In the genomic region with DNA sequence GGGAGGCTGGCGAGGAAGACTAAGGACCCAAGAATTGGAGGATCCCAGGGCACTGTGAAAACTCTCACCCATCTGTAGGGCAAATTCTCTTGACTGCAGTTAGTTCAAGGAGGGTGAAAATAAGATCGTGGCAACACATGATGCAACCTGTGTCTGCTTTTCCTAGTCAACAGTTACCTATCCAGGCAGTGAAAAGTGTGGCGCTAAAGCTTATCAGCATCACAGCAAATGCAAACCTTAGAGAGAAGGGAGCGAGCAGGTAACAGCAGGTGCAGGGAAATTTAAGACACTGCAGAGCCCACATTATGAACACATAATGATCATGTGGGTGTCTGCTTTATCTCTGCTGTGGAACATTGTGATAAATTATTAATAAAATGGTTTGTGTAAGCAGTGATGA, we compare ENCODE assay signal across 23 cellular contexts.
DNase-seq lines count a peak whose midpoint lies in the region; ATAC-seq and TF ChIP-seq lines count a peak whose summit lies in the region.
"Had no signal": no experiment of that assay in that cellular context is flagged by ENCODE, and none has a peak within 500 bp of the region (broad histone marks: within the 10 kb centered on the region; RNA-seq: fewer than 3 reads in every experiment).

No MANE protein-coding gene starts in this region.

- peak overlapping the region in 10 of 12 donors; percentile 18 to 78 (median 64) for H3K27ac ChIP-seq in heart left ventricle
- H3K27ac ChIP-seq: ascending aorta, HL-60, ovary, testis had no signal

- H3K27me3 Mint-ChIP-seq in glutamatergic neuron (ENCODE audit: unreplicated experiment), result no peaks in the 10 kb centered on the region
- H3K27me3 Mint-ChIP-seq: IgD-negative memory B cell; stimulated activated memory B cell treated with anti-CD40 and anti-IgM and Interleukin-4, amounts not matched to agents 10 μg/mL and 1 μg/mL and 100 μg/mL, for 72 hours had no signal

- peaks cover 4% of the 10 kb centered on the region for H3K36me3 Mint-ChIP-seq in glutamatergic neuron (ENCODE audit: unreplicated experiment)
- H3K36me3 Mint-ChIP-seq: IgD-negative memory B cell; stimulated activated memory B cell treated with anti-CD40 and anti-IgM and Interleukin-4, amounts not matched to agents 10 μg/mL and 1 μg/mL and 100 μg/mL, for 72 hours had no signal

- H3K27ac Mint-ChIP-seq in glutamatergic neuron (ENCODE audit: unreplicated experiment), result peak overlapping the region; percentile 53
- H3K27ac Mint-ChIP-seq: activated naive CD4-positive, alpha-beta T cell treated with anti-CD3 and anti-CD28 coated beads, Interleukin-2, amount 10 ng/mL, durations not matched to agents 7 days and 5 days; stimulated activated memory B cell treated with anti-CD40 and anti-IgM and Interleukin-4, amounts not matched to agents 10 μg/mL and 1 μg/mL and 100 μg/mL, for 72 hours had no signal

- WGBS in heart left ventricle, 4 donors, result 84 to 87% (median 86%) methylated on average over 4 of the region's 4 CpGs

- peaks cover 0 to 38% (median 2%) of the 10 kb centered on the region in 12 donors for H3K4me1 ChIP-seq in heart left ventricle
- no peaks in the 10 kb centered on the region for H3K4me1 ChIP-seq in HAP-1
- H3K4me1 ChIP-seq: ascending aorta, testis had no signal

- H3K4me1 Mint-ChIP-seq in glutamatergic neuron (ENCODE audit: low read depth, unreplicated experiment), result peaks cover 9% of the 10 kb centered on the region

- no peak for TF ChIP-seq POLR2A in heart left ventricle (IDR thresholded peaks at IDR 0.05)

- H3K9me3 Mint-ChIP-seq in glutamatergic neuron (ENCODE audit: unreplicated experiment), result no peaks in the 10 kb centered on the region

- TF ChIP-seq CTCF in heart left ventricle (IDR thresholded peaks at IDR 0.05) (no peak), glutamatergic neuron (IDR thresholded peaks at IDR 0.05; ENCODE audit: partially characterized antibody, unreplicated experiment) (no peak), GM10266 (IDR thresholded peaks at IDR 0.05; ENCODE audit: control insufficient read depth, insufficient read depth, low read depth, missing control alignments) (no peak)

- H3K27me3 ChIP-seq in heart left ventricle, result no peaks in the 10 kb centered on the region
- no peaks in the 10 kb centered on the region for H3K27me3 ChIP-seq in HAP-1 (ENCODE audit: low read depth)
- H3K27me3 ChIP-seq: ascending aorta, MG63, ovary, testis had no signal

- in situ Hi-C loops in HAP-1 (cut with MboI; ENCODE audit: low sequenced_read_pairs), result no loop called here

- no peak for DNase-seq in heart left ventricle
- no peak for DNase-seq in cardiac septum (ENCODE audit: low spot score)
- DNase-seq in NCI-H146 (lab: John Stamatoyannopoulos, UW), result peak; percentile 78
- no peak for DNase-seq in glutamatergic neuron
- DNase-seq in GM10266 (ENCODE audit: extremely low spot score), result no peak
- DNase-seq in HAP-1 (ENCODE audit: low spot score in 2 of 2), result no peak
- no peak for DNase-seq in DMS114 treated with DMSO at 0.1 percent for 48 hours (lab: John Stamatoyannopoulos, UW; ENCODE audit: unreplicated experiment)
- DNase-seq: activated CD4-positive, CD25-positive, alpha-beta regulatory T cell; activated CD8-positive, alpha-beta memory T cell treated with anti-CD3 and anti-CD28 coated beads for 24 hours; activated naive CD4-positive, alpha-beta T cell treated with anti-CD3 and anti-CD28 coated beads, Interleukin-2, amount 10 ng/mL, durations not matched to agents 7 days and 5 days; activated T-cell treated with anti-CD3 and anti-CD28 coated beads, Interleukin-2, amount 50 U/mL, for 48 hours; cerebellar nuclear complex; COR-L47; EL; MG63; NCI-H187; ovary; testis had no signal

- no peak for ATAC-seq in heart left ventricle
- ATAC-seq: esophagus mucosa had no signal

- H3K4me3 ChIP-seq in heart left ventricle, result no peak overlapping the region
- H3K4me3 ChIP-seq in HAP-1, result no peak overlapping the region
- H3K4me3 ChIP-seq: ascending aorta, MG63, ovary, testis had no signal

- H3K4me3 Mint-ChIP-seq in glutamatergic neuron (ENCODE audit: unreplicated experiment), result no peak overlapping the region
- H3K4me3 Mint-ChIP-seq: activated naive CD4-positive, alpha-beta T cell treated with anti-CD3 and anti-CD28 coated beads, Interleukin-2, amount 10 ng/mL, durations not matched to agents 7 days and 5 days; IgD-negative memory B cell; stimulated activated memory B cell treated with anti-CD40 and anti-IgM and Interleukin-4, amounts not matched to agents 10 μg/mL and 1 μg/mL and 100 μg/mL, for 72 hours had no signal

- H3K9me3 ChIP-seq in heart left ventricle (peaks cover 0 to 22% (median 3%) of the 10 kb centered on the region in 12 donors), HAP-1 (no peaks in the 10 kb centered on the region)
- H3K9me3 ChIP-seq: ovary, testis had no signal

- intact Hi-C loops in heart left ventricle (cut with DNase I), result loop anchor here in 2 of 10 donors (5.0 to 10.0 kb wide), 3 partner anchors 71 to 307 kb away; no protein-coding TSS in a partner anchor
- intact Hi-C loops in cardiac septum (cut with DNase I), result no loop called here

- H3K36me3 ChIP-seq in heart left ventricle (no peaks in the 10 kb centered on the region), HAP-1 (replicated peaks) (no peaks in the 10 kb centered on the region)
- H3K36me3 ChIP-seq: ascending aorta, MG63, ovary had no signal
